In genomic region chr7:70487526-70488285, GRCh38 we compare ENCODE assay signal across 15 cellular contexts.
DNase-seq lines count a peak whose midpoint lies in the region; TF ChIP-seq lines count a peak whose summit lies in the region.
"Had no signal": no experiment of that assay in that cellular context is flagged by ENCODE, and none has a peak within 500 bp of the region (broad histone marks: within the 10 kb centered on the region; RNA-seq: fewer than 3 reads in every experiment).

No MANE protein-coding gene starts in this region.

- peaks cover 6% of the 10 kb centered on the region for H3K4me1 ChIP-seq in left ventricle myocardium inferior

- no peak overlapping the region for H3K4me3 ChIP-seq in left ventricle myocardium inferior
- H3K4me3 ChIP-seq: GM12878, GM23338 had no signal

- TF ChIP-seq CTCF in endothelial cell (IDR thresholded peaks at IDR 0.05; ENCODE audit: unreplicated experiment) (no peak), progenitor cell of endocrine pancreas (IDR thresholded peaks at IDR 0.05; ENCODE audit: unreplicated experiment) (no peak), left ventricle myocardium inferior (IDR thresholded peaks at IDR 0.05; ENCODE audit: borderline replicate concordance) (no peak)

- H3K9me3 ChIP-seq in left ventricle myocardium inferior (replicated peaks), result peaks cover 11% of the 10 kb centered on the region

- H3K36me3 ChIP-seq in left ventricle myocardium inferior, result no peaks in the 10 kb centered on the region

- DNase-seq in NCI-H1436 treated with DMSO at 0.1 percent for 48 hours (lab: John Stamatoyannopoulos, UW), result peak; percentile 46
- peak; percentile 90 for DNase-seq in NCI-H69 (lab: John Stamatoyannopoulos, UW)
- DNase-seq in endothelial cell (ENCODE audit: low spot score), result no peak
- no peak for DNase-seq in progenitor cell of endocrine pancreas (ENCODE audit: low spot score, unreplicated experiment)
- no peak for DNase-seq in NCI-H1092 (lab: John Stamatoyannopoulos, UW)
- no peak for DNase-seq in stimulated activated CD4-positive, alpha-beta T cell treated with anti-CD3 and anti-CD28 coated beads, Interleukin-12 subunit alpha, Interleukin-12 subunit beta, amount 100 ng/mL, for 4 hours
- no peak for DNase-seq in hippocampal formation (lab: John Stamatoyannopoulos, UW)
- no peak for DNase-seq in left ventricle myocardium inferior
- DNase-seq: CD4-positive, alpha-beta memory T cell; DMS79; H9 had no signal

- H3K9me3 Mint-ChIP-seq in endothelial cell (ENCODE audit: unreplicated experiment), result no peaks in the 10 kb centered on the region
- peaks cover 8% of the 10 kb centered on the region for H3K9me3 Mint-ChIP-seq in progenitor cell of endocrine pancreas (ENCODE audit: low read depth)

- H3K27me3 Mint-ChIP-seq in endothelial cell (ENCODE audit: unreplicated experiment) (peaks cover 8% of the 10 kb centered on the region), progenitor cell of endocrine pancreas (no peaks in the 10 kb centered on the region)
- H3K27me3 Mint-ChIP-seq: B cell; CD4-positive, alpha-beta memory T cell had no signal

- H3K4me3 Mint-ChIP-seq in endothelial cell (ENCODE audit: unreplicated experiment) (peak overlapping the region; percentile 38), progenitor cell of endocrine pancreas (ENCODE audit: low read depth) (no peak overlapping the region)
- H3K4me3 Mint-ChIP-seq: B cell; CD4-positive, alpha-beta memory T cell; GM23338; H9 had no signal

- peaks cover 11% of the 10 kb centered on the region for H3K36me3 Mint-ChIP-seq in endothelial cell (ENCODE audit: low read depth, unreplicated experiment)
- H3K36me3 Mint-ChIP-seq in progenitor cell of endocrine pancreas (ENCODE audit: insufficient read depth), result peaks cover 8% of the 10 kb centered on the region
- H3K36me3 Mint-ChIP-seq: CD4-positive, alpha-beta memory T cell had no signal

- H3K27me3 ChIP-seq in left ventricle myocardium inferior (ENCODE audit: low read depth), result no peaks in the 10 kb centered on the region

- peaks cover 3% of the 10 kb centered on the region for H3K4me1 Mint-ChIP-seq in endothelial cell (ENCODE audit: unreplicated experiment)
- no peaks in the 10 kb centered on the region for H3K4me1 Mint-ChIP-seq in progenitor cell of endocrine pancreas (ENCODE audit: low read depth)
- H3K4me1 Mint-ChIP-seq: B cell; CD4-positive, alpha-beta memory T cell had no signal

- H3K27ac Mint-ChIP-seq in endothelial cell (ENCODE audit: unreplicated experiment) (no peak overlapping the region), progenitor cell of endocrine pancreas (peak overlapping the region; percentile 42)
- H3K27ac Mint-ChIP-seq: B cell, GM23338 had no signal

- intact Hi-C loops in left ventricle myocardium inferior (cut with micrococcal nuclease), result no loop called here

- H3K27ac ChIP-seq in left ventricle myocardium inferior (replicated peaks), result no peak overlapping the region
- H3K27ac ChIP-seq: C4-2B had no signal

Comparison
In these comparisons a context has a peak if more than half of its experiments do, and no peak if none do; other contexts are left out.
1. DNase-seq: peak in NCI-H1436 treated with DMSO at 0.1 percent for 48 hours (single experiment) and NCI-H69 (single experiment); none in endothelial cell (single experiment), progenitor cell of endocrine pancreas (single experiment), NCI-H1092 (single experiment), stimulated activated CD4-positive, alpha-beta T cell treated with anti-CD3 and anti-CD28 coated beads, Interleukin-12 subunit alpha, Interleukin-12 subunit beta, amount 100 ng/mL, for 4 hours (single experiment), hippocampal formation (0 of 2) and left ventricle myocardium inferior (single experiment).